19 cellular contexts compared by ENCODE assay signal in the genomic region with DNA sequence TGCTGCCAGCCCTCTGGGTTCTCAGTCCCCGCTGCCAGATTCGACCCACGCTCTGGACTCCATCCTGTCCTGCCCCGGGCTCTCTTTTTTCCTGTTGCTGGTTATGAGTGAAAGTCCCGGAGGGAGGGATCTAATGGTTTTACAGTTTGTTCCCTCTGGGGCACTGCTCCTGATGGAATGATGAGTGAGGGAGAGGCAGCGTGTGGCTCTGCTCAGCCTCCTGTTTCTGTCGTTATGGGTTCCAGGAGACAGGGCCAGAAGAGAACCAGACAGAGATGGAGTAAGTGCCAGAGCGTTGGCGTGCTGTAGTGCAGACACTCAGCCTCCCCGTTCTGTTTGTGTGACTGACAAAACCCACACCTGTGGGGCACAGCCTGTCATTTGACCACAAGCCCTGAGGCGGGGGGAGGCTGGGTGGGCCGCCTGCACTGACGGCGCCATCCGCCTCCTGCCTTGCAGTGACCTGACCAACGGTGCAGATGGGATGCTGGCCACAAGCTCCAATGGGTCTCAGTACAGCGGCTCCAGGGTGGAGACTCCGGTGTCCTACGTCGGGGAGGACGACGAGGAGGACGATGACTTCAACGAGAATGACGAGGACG. TPM values are rescaled to one million over a fixed set of nuclear protein-coding genes. Genes with fewer than 3 reads are reported as not detected.
DNase-seq lines count a peak whose midpoint lies in the region; ATAC-seq and TF ChIP-seq lines count a peak whose summit lies in the region.
"Had no signal": no experiment of that assay in that cellular context is flagged by ENCODE, and none has a peak within 500 bp of the region (broad histone marks: within the 10 kb centered on the region; RNA-seq: fewer than 3 reads in every experiment).

No MANE protein-coding gene starts in this region.

- H3K4me1 ChIP-seq in Peyer's patch (no peaks in the 10 kb centered on the region), heart left ventricle (peaks cover 0 to 3% (median 0%) of the 10 kb centered on the region in 12 donors)

- H3K9me3 Mint-ChIP-seq in activated CD4-positive, alpha-beta memory T cell treated with anti-CD3 and anti-CD28 coated beads for 36 hours: peaks cover 8% of the 10 kb centered on the region
- no peaks in the 10 kb centered on the region for H3K9me3 Mint-ChIP-seq in activated CD4-positive, alpha-beta memory T cell treated with anti-CD3 and anti-CD28 coated beads, Interleukin-2, amount 10 ng/mL, durations not matched to agents 7 days and 5 days
- H3K9me3 Mint-ChIP-seq: activated naive CD4-positive, alpha-beta T cell treated with anti-CD3 and anti-CD28 coated beads, Interleukin-2, amount 50 U/mL, for 24 hours; stimulated activated effector memory CD8-positive, alpha-beta T cell treated with anti-CD3 and anti-CD28 coated beads, Interleukin-12 subunit alpha, Interleukin-12 subunit beta, amount 100 ng/mL, for 72 hours had no signal

- no peaks in the 10 kb centered on the region for H3K4me1 Mint-ChIP-seq in activated CD4-positive, alpha-beta memory T cell treated with anti-CD3 and anti-CD28 coated beads for 36 hours (ENCODE audit: low read depth)
- H3K4me1 Mint-ChIP-seq in activated CD4-positive, alpha-beta memory T cell treated with anti-CD3 and anti-CD28 coated beads, Interleukin-2, amount 10 ng/mL, durations not matched to agents 7 days and 5 days: no peaks in the 10 kb centered on the region
- H3K4me1 Mint-ChIP-seq: stimulated activated effector memory CD8-positive, alpha-beta T cell treated with anti-CD3 and anti-CD28 coated beads, Interleukin-12 subunit alpha, Interleukin-12 subunit beta, amount 100 ng/mL, for 72 hours had no signal

- no peak overlapping the region for H3K27ac Mint-ChIP-seq in activated CD4-positive, alpha-beta memory T cell treated with anti-CD3 and anti-CD28 coated beads for 36 hours
- H3K27ac Mint-ChIP-seq in activated CD4-positive, alpha-beta memory T cell treated with anti-CD3 and anti-CD28 coated beads, Interleukin-2, amount 10 ng/mL, durations not matched to agents 7 days and 5 days: no peak overlapping the region
- H3K27ac Mint-ChIP-seq: activated naive CD4-positive, alpha-beta T cell treated with anti-CD3 and anti-CD28 coated beads, Interleukin-2, amount 50 U/mL, for 24 hours; stimulated activated effector memory CD8-positive, alpha-beta T cell treated with anti-CD3 and anti-CD28 coated beads, Interleukin-12 subunit alpha, Interleukin-12 subunit beta, amount 100 ng/mL, for 72 hours had no signal

- intact Hi-C loops in activated CD4-positive, alpha-beta memory T cell treated with anti-CD3 and anti-CD28 coated beads for 36 hours (cut with micrococcal nuclease): no loop called here
- intact Hi-C loops in heart left ventricle (cut with DNase I) (no loop called here), posterior vena cava (cut with DNase I) (no loop called here)

- no peaks in the 10 kb centered on the region for H3K9me3 ChIP-seq in Peyer's patch
- no peaks in the 10 kb centered on the region for H3K9me3 ChIP-seq in heart left ventricle

- H3K27ac ChIP-seq in Peyer's patch: no peak overlapping the region
- peak overlapping the region in 2 of 12 donors; percentile 18 to 56 for H3K27ac ChIP-seq in heart left ventricle
- H3K27ac ChIP-seq in brain microvascular endothelial cell: no peak overlapping the region

- peaks cover 0 to 65% (median 3%) of the 10 kb centered on the region in 3 donors for H3K36me3 ChIP-seq in Peyer's patch
- peaks cover 0 to 66% (median 56%) of the 10 kb centered on the region in 9 donors for H3K36me3 ChIP-seq in heart left ventricle
- H3K36me3 ChIP-seq in brain microvascular endothelial cell (replicated peaks): peaks cover 42% of the 10 kb centered on the region

- CTCF ChIA-PET in activated CD4-positive, alpha-beta memory T cell treated with anti-CD3 and anti-CD28 coated beads for 36 hours (lab: Charles Lee): no interaction called here
- CTCF ChIA-PET in activated CD4-positive, alpha-beta memory T cell treated with anti-CD3 and anti-CD28 coated beads, Interleukin-2, amount 10 ng/mL, durations not matched to agents 7 days and 5 days (lab: Charles Lee): no interaction called here

- in situ Hi-C loops in brain microvascular endothelial cell (cut with HindIII; ENCODE audit: low pct_ligation_motif_present, low sequenced_read_pairs): no loop called here

- ATAC-seq in heart left ventricle: peak; percentile 83 to 96 (median 92)
- no peak for ATAC-seq in HG03097 (IDR thresholded peaks at IDR 0.05; ENCODE audit: low FRiP score, unreplicated experiment)
- ATAC-seq: stimulated activated effector memory CD8-positive, alpha-beta T cell treated with anti-CD3 and anti-CD28 coated beads, Interleukin-12 subunit alpha, Interleukin-12 subunit beta, amount 100 ng/mL, for 72 hours had no signal

- peak; percentile 4 for DNase-seq in activated CD4-positive, alpha-beta memory T cell treated with anti-CD3 and anti-CD28 coated beads for 36 hours
- no peak for DNase-seq in activated CD4-positive, alpha-beta memory T cell treated with anti-CD3 and anti-CD28 coated beads, Interleukin-2, amount 10 ng/mL, durations not matched to agents 7 days and 5 days
- DNase-seq in Peyer's patch: peak in 2 of 3 donors; percentile 26 to 38
- DNase-seq in heart left ventricle: peak; percentile 31 to 62 (median 53)
- DNase-seq in posterior vena cava (ENCODE audit: low spot score): peak; percentile 67
- DNase-seq in brain microvascular endothelial cell: no peak
- DNase-seq in NCI-H146 treated with DMSO at 0.1 percent for 48 hours (lab: John Stamatoyannopoulos, UW; ENCODE audit: unreplicated experiment): no peak
- DNase-seq: DMS79 treated with DMSO at 0.1 percent for 48 hours; effector memory CD4-positive, alpha-beta T cell; NCI-H1417 had no signal

- H3K4me3 ChIP-seq in Peyer's patch: no peak overlapping the region
- H3K4me3 ChIP-seq in heart left ventricle: no peak overlapping the region
- no peak overlapping the region for H3K4me3 ChIP-seq in brain microvascular endothelial cell (ENCODE audit: low read depth, low read length)

- TF ChIP-seq POLR2A in Peyer's patch (IDR thresholded peaks at IDR 0.05) (no peak), heart left ventricle (IDR thresholded peaks at IDR 0.05) (no peak)

- WGBS in heart left ventricle, 4 donors: 61 to 80% (median 72%) methylated on average over 24 to 26 of the region's 26 CpGs

- peaks cover 59% of the 10 kb centered on the region for H3K36me3 Mint-ChIP-seq in activated CD4-positive, alpha-beta memory T cell treated with anti-CD3 and anti-CD28 coated beads for 36 hours
- H3K36me3 Mint-ChIP-seq in activated CD4-positive, alpha-beta memory T cell treated with anti-CD3 and anti-CD28 coated beads, Interleukin-2, amount 10 ng/mL, durations not matched to agents 7 days and 5 days (ENCODE audit: low read depth): peaks cover 70% of the 10 kb centered on the region

- H3K27me3 Mint-ChIP-seq in activated CD4-positive, alpha-beta memory T cell treated with anti-CD3 and anti-CD28 coated beads for 36 hours: no peaks in the 10 kb centered on the region
- no peaks in the 10 kb centered on the region for H3K27me3 Mint-ChIP-seq in activated CD4-positive, alpha-beta memory T cell treated with anti-CD3 and anti-CD28 coated beads, Interleukin-2, amount 10 ng/mL, durations not matched to agents 7 days and 5 days
- H3K27me3 Mint-ChIP-seq: activated naive CD4-positive, alpha-beta T cell treated with anti-CD3 and anti-CD28 coated beads, Interleukin-2, amount 50 U/mL, for 24 hours had no signal

- TF ChIP-seq CTCF in Peyer's patch (IDR thresholded peaks at IDR 0.05): no peak
- no peak for TF ChIP-seq CTCF in heart left ventricle (IDR thresholded peaks at IDR 0.05)
- TF ChIP-seq CTCF in brain microvascular endothelial cell (IDR thresholded peaks at IDR 0.05; ENCODE audit: low read depth, low read length, missing control alignments): no peak

- POLR2A ChIA-PET in activated CD4-positive, alpha-beta memory T cell treated with anti-CD3 and anti-CD28 coated beads for 36 hours (lab: Charles Lee): no interaction called here
- POLR2A ChIA-PET in activated CD4-positive, alpha-beta memory T cell treated with anti-CD3 and anti-CD28 coated beads, Interleukin-2, amount 10 ng/mL, durations not matched to agents 7 days and 5 days (lab: Charles Lee): no interaction called here

- H3K4me3 Mint-ChIP-seq in activated CD4-positive, alpha-beta memory T cell treated with anti-CD3 and anti-CD28 coated beads for 36 hours: no peak overlapping the region
- H3K4me3 Mint-ChIP-seq in activated CD4-positive, alpha-beta memory T cell treated with anti-CD3 and anti-CD28 coated beads, Interleukin-2, amount 10 ng/mL, durations not matched to agents 7 days and 5 days: no peak overlapping the region
- H3K4me3 Mint-ChIP-seq: activated naive CD4-positive, alpha-beta T cell treated with anti-CD3 and anti-CD28 coated beads, Interleukin-2, amount 50 U/mL, for 24 hours; stimulated activated effector memory CD8-positive, alpha-beta T cell treated with anti-CD3 and anti-CD28 coated beads, Interleukin-12 subunit alpha, Interleukin-12 subunit beta, amount 100 ng/mL, for 72 hours had no signal

- H3K27me3 ChIP-seq in Peyer's patch (no peaks in the 10 kb centered on the region), heart left ventricle (no peaks in the 10 kb centered on the region), brain microvascular endothelial cell (replicated peaks) (no peaks in the 10 kb centered on the region)

RNA-seq across cellular contexts. Expression of a gene that starts 18.2 kb away (rescaled TPM):
- total RNA-seq in activated CD4-positive, alpha-beta memory T cell treated with anti-CD3 and anti-CD28 coated beads for 36 hours: not detected
- total RNA-seq in activated CD4-positive, alpha-beta memory T cell treated with anti-CD3 and anti-CD28 coated beads, Interleukin-2, amount 10 ng/mL, durations not matched to agents 7 days and 5 days: not detected
- not detected for total RNA-seq in Peyer's patch
- not detected for total RNA-seq in heart left ventricle
- polyA plus RNA-seq in heart left ventricle: not detected
- total RNA-seq in posterior vena cava: not detected
- total RNA-seq: A172, bronchial epithelial cell, liver, myocyte, RPMI7951, ureter had no signal
- polyA plus RNA-seq: liver had no signal

RNA-seq across cellular contexts. Expression of a gene that starts 27.3 kb away (rescaled TPM):
- not detected for total RNA-seq in activated CD4-positive, alpha-beta memory T cell treated with anti-CD3 and anti-CD28 coated beads for 36 hours
- not detected for total RNA-seq in activated CD4-positive, alpha-beta memory T cell treated with anti-CD3 and anti-CD28 coated beads, Interleukin-2, amount 10 ng/mL, durations not matched to agents 7 days and 5 days
- total RNA-seq in Peyer's patch: 1 to 10 TPM in 1 of 4 donors, under 1 TPM in 1, not detected in 2; 0.88 to 1.7 TPM
- total RNA-seq in heart left ventricle: 1 to 10 TPM in 2 of 9 donors, under 1 TPM in 4, not detected in 3; 0.08 to 1.3 (median 0.18) TPM
- polyA plus RNA-seq in heart left ventricle: under 1 TPM; 0.08 to 0.15 TPM
- total RNA-seq in posterior vena cava: not detected
- total RNA-seq: A172, bronchial epithelial cell, myocyte, RPMI7951, ureter had no signal
- polyA plus RNA-seq: liver had no signal

RNA-seq across cellular contexts. Expression of a gene that starts 55.2 kb away (rescaled TPM):
- total RNA-seq in activated CD4-positive, alpha-beta memory T cell treated with anti-CD3 and anti-CD28 coated beads for 36 hours: 100 to 1,000 TPM; 149 to 156 TPM
- 100 to 1,000 TPM; 128 to 130 TPM for total RNA-seq in activated CD4-positive, alpha-beta memory T cell treated with anti-CD3 and anti-CD28 coated beads, Interleukin-2, amount 10 ng/mL, durations not matched to agents 7 days and 5 days
- total RNA-seq in Peyer's patch (10 to 100 TPM; 37.0 to 75.1 (median 48.0) TPM), heart left ventricle (10 to 100 TPM; 39.7 to 50.3 (median 45.8) TPM), posterior vena cava (10 to 100 TPM; 36.6 to 40.3 TPM)
- 10 to 100 TPM; 19.7 to 30.4 TPM for polyA plus RNA-seq in heart left ventricle

Comparison
In these comparisons a context has a peak if more than half of its experiments do, and no peak if none do; other contexts are left out.
1. DNase-seq: peak in activated CD4-positive, alpha-beta memory T cell treated with anti-CD3 and anti-CD28 coated beads for 36 hours (single experiment), Peyer's patch (2 of 3), heart left ventricle (5 of 5) and posterior vena cava (single experiment); none in activated CD4-positive, alpha-beta memory T cell treated with anti-CD3 and anti-CD28 coated beads, Interleukin-2, amount 10 ng/mL, durations not matched to agents 7 days and 5 days (single experiment), brain microvascular endothelial cell (single experiment) and NCI-H146 treated with DMSO at 0.1 percent for 48 hours (single experiment).